Comparison of ENCODE assay signal across 9 cellular contexts in genomic region chr10:119190353-119190752, GRCh38. TPM values are rescaled to one million over a fixed set of nuclear protein-coding genes. Genes with fewer than 3 reads are reported as not detected.
A peak's percentile ranks its signal among the peaks of the same experiment; 100 is the strongest.
DNase-seq lines count a peak whose midpoint lies in the region; FAIRE-seq and TF ChIP-seq lines count a peak whose summit lies in the region.
"Had no signal": no experiment of that assay in that cellular context is flagged by ENCODE, and none has a peak within 500 bp of the region (broad histone marks: within the 10 kb centered on the region; RNA-seq: fewer than 3 reads in every experiment).

No MANE protein-coding gene starts in this region.

- H3K9me1 ChIP-seq in keratinocyte (ENCODE audit: control insufficient read depth, extremely low read depth, insufficient read depth, low read length), result no peaks in the 10 kb centered on the region

- H3K79me2 ChIP-seq in keratinocyte (ENCODE audit: control insufficient read depth, insufficient read depth, low read length), result no peaks in the 10 kb centered on the region

- H3K27ac ChIP-seq in keratinocyte (ENCODE audit: control insufficient read depth, insufficient read depth, low read length), result peak overlapping the region; percentile 41
- H3K27ac ChIP-seq in tibial artery, result no peak overlapping the region

- peak overlapping the region; percentile 10 for H3K4me2 ChIP-seq in keratinocyte (ENCODE audit: control insufficient read depth, extremely low read depth, insufficient read depth, low read depth, low read length)

- H3K4me1 ChIP-seq in keratinocyte (ENCODE audit: control insufficient read depth, extremely low read depth, insufficient read depth, low read length) (peaks cover 15% of the 10 kb centered on the region), tibial artery (no peaks in the 10 kb centered on the region)

- POLR2A ChIA-PET in AG04449 (lab: Yijun Ruan, JAX), result interaction anchor here (0.7 to 1.1 kb wide), 2 partner anchors 18 to 63 kb away, joined by 3 to 4 read pairs; no protein-coding TSS in a partner anchor

- no peaks in the 10 kb centered on the region for H4K20me1 ChIP-seq in keratinocyte (ENCODE audit: control insufficient read depth, extremely low read depth, insufficient read depth, low read length)

- intact Hi-C loops in tibial artery (cut with DNase I; ENCODE audit: low total_unique reads), result loop anchor here (10.0 kb wide), 1 partner anchor 384 kb away; no protein-coding TSS in a partner anchor

- TF ChIP-seq CTCF in AG04449 (IDR thresholded peaks at IDR 0.05; ENCODE audit: insufficient read depth, low read length, missing control alignments), result no peak
- no peak for TF ChIP-seq CTCF in HFF-Myc (IDR thresholded peaks at IDR 0.05; ENCODE audit: low read depth, low read length, missing control alignments)
- no peak for TF ChIP-seq CTCF in keratinocyte (optimal IDR thresholded peaks at IDR 0.05 in 1 of 3, IDR thresholded peaks at IDR 0.05 in 1 of 3, conservative IDR thresholded peaks at IDR 0.05 in 1 of 3; ENCODE audit: extremely low read depth in 1 of 3, insufficient read depth in 2 of 3, low read length in 3 of 3)
- TF ChIP-seq CTCF in tibial artery (IDR thresholded peaks at IDR 0.05), result no peak

- no peak overlapping the region for H2AFZ ChIP-seq in keratinocyte (ENCODE audit: control insufficient read depth, low read length)

- DNase-seq in AG04449 (ENCODE audit: low read depth, low spot score) (peak; percentile 90), HFF-Myc (ENCODE audit: extremely low read depth, low read depth) (peak; percentile 82), amniotic epithelial cell (ENCODE audit: low read depth) (peak; percentile 100), keratinocyte (ENCODE audit: low read depth, low spot score) (peak; percentile 98), DMS153 treated with DMSO at 0.1 percent for 48 hours (lab: John Stamatoyannopoulos, UW; ENCODE audit: unreplicated experiment) (no peak), DMS114 treated with DMSO at 0.1 percent for 48 hours (lab: John Stamatoyannopoulos, UW; ENCODE audit: unreplicated experiment) (no peak), tibial artery (no peak), NCI-H1092 (lab: John Stamatoyannopoulos, UW) (no peak)
- DNase-seq: activated CD4-positive, alpha-beta T cell treated with anti-CD3 and anti-CD28 coated beads for 48 hours had no signal

- dilution Hi-C loops in keratinocyte (cut with MboI; ENCODE audit: extremely low pct_ligation_motif_present, low sequenced_read_pairs), result no loop called here

- H3K27me3 ChIP-seq in keratinocyte (ENCODE audit: control insufficient read depth, extremely low read depth, insufficient read depth, low read length), result no peaks in the 10 kb centered on the region
- no peaks in the 10 kb centered on the region for H3K27me3 ChIP-seq in tibial artery

- H3K9ac ChIP-seq in keratinocyte (ENCODE audit: control insufficient read depth, extremely low read depth, insufficient read depth, low read length), result no peak overlapping the region

- H3K9me3 ChIP-seq in keratinocyte (ENCODE audit: control insufficient read depth, low read depth, low read length), result no peaks in the 10 kb centered on the region
- H3K9me3 ChIP-seq in tibial artery, result no peaks in the 10 kb centered on the region

- H3K36me3 ChIP-seq in keratinocyte (ENCODE audit: control insufficient read depth in 2 of 2, extremely low read depth in 1 of 2, insufficient read depth in 2 of 2, low read length in 2 of 2) (no peaks in the 10 kb centered on the region), tibial artery (no peaks in the 10 kb centered on the region)

- CTCF ChIA-PET in AG04449 (lab: Yijun Ruan, JAX), result interaction anchor here (0.9 to 3.6 kb wide), 7 partner anchors 9 to 669 kb away, joined by 3 to 40 read pairs (median 6); no protein-coding TSS in a partner anchor

- H3K4me3 ChIP-seq in AG04449 (ENCODE audit: low read depth, low read length) (no peak overlapping the region), HFF-Myc (replicated peaks; ENCODE audit: low read depth, low read length) (no peak overlapping the region), keratinocyte (ENCODE audit: control insufficient read depth in 2 of 3, extremely low read depth in 1 of 3, insufficient read depth in 2 of 3, low read depth in 1 of 3, low read length in 3 of 3) (no peak overlapping the region), tibial artery (no peak overlapping the region)

- FAIRE-seq in keratinocyte (lab: Jason Lieb, UNC), result peak; percentile 97

RNA-seq across cellular contexts. Expression of gene PRDX3, which starts 11.7 kb away (rescaled TPM):
- polyA plus RNA-seq in keratinocyte, result 251 to 304 TPM (median 266 TPM) in 3 replicates
- polyA plus RNA-seq in keratinocyte (2011; ENCODE audit: low read depth), result 25.9 TPM
- polyA plus RNA-seq in keratinocyte (2011; cell fraction: cytosol; rRNA removed), result 167 and 288 TPM in 2 replicates
- 127 and 160 TPM in 2 replicates for polyA plus RNA-seq in keratinocyte (2011; cell fraction: nucleus; rRNA removed)
- 84.3 and 187 TPM in 2 replicates for polyA plus RNA-seq in keratinocyte (2012; ENCODE audit: low replicate concordance)
- 181 to 213 TPM (median 205 TPM) in 3 replicates for polyA minus RNA-seq in keratinocyte
- polyA minus RNA-seq in keratinocyte (2011; cell fraction: cytosol; rRNA and poly(A)+ RNA removed), result 120 TPM
- polyA minus RNA-seq in keratinocyte (2011; cell fraction: nucleus; rRNA and poly(A)+ RNA removed), result 69.7 and 85.3 TPM in 2 replicates

RNA-seq across cellular contexts. Expression of gene GRK5, which starts 17.0 kb away (rescaled TPM):
- 3.6 to 12.2 TPM (median 7.6 TPM) in 3 replicates for polyA plus RNA-seq in keratinocyte
- polyA plus RNA-seq in keratinocyte (2011; ENCODE audit: low read depth), result 2.8 TPM
- 6.6 and 7.3 TPM in 2 replicates for polyA plus RNA-seq in keratinocyte (2011; cell fraction: cytosol; rRNA removed)
- polyA plus RNA-seq in keratinocyte (2011; cell fraction: nucleus; rRNA removed), result 6.1 and 8.2 TPM in 2 replicates
- 3.0 and 12.6 TPM in 2 replicates for polyA plus RNA-seq in keratinocyte (2012; ENCODE audit: low replicate concordance)
- 3.6 to 10.9 TPM (median 5.2 TPM) in 3 replicates for polyA minus RNA-seq in keratinocyte
- 3.5 TPM for polyA minus RNA-seq in keratinocyte (2011; cell fraction: cytosol; rRNA and poly(A)+ RNA removed)
- 2.2 and 3.3 TPM in 2 replicates for polyA minus RNA-seq in keratinocyte (2011; cell fraction: nucleus; rRNA and poly(A)+ RNA removed)

RNA-seq across cellular contexts. Expression of gene SFXN4, which starts 24.8 kb away (rescaled TPM):
- 17.0 to 27.6 TPM (median 20.9 TPM) in 3 replicates for polyA plus RNA-seq in keratinocyte
- polyA plus RNA-seq in keratinocyte (2011; ENCODE audit: low read depth), result 16.3 TPM
- polyA plus RNA-seq in keratinocyte (2011; cell fraction: cytosol; rRNA removed), result 18.0 and 35.0 TPM in 2 replicates
- polyA plus RNA-seq in keratinocyte (2011; cell fraction: nucleus; rRNA removed), result 29.9 and 35.9 TPM in 2 replicates
- polyA plus RNA-seq in keratinocyte (2012; ENCODE audit: low replicate concordance), result 11.3 and 18.1 TPM in 2 replicates
- polyA minus RNA-seq in keratinocyte, result 6.4 to 20.1 TPM (median 15.6 TPM) in 3 replicates
- polyA minus RNA-seq in keratinocyte (2011; cell fraction: cytosol; rRNA and poly(A)+ RNA removed), result 8.8 TPM
- 5.0 and 6.8 TPM in 2 replicates for polyA minus RNA-seq in keratinocyte (2011; cell fraction: nucleus; rRNA and poly(A)+ RNA removed)

Comparison
In these comparisons a context has a peak if more than half of its experiments do, and no peak if none do; other contexts are left out.
1. DNase-seq: peak in AG04449 (single experiment), HFF-Myc (single experiment), amniotic epithelial cell (single experiment) and keratinocyte (single experiment); none in DMS153 treated with DMSO at 0.1 percent for 48 hours (single experiment), DMS114 treated with DMSO at 0.1 percent for 48 hours (single experiment), tibial artery (0 of 2) and NCI-H1092 (single experiment).